9 cellular contexts compared by ENCODE assay signal in the genomic region with DNA sequence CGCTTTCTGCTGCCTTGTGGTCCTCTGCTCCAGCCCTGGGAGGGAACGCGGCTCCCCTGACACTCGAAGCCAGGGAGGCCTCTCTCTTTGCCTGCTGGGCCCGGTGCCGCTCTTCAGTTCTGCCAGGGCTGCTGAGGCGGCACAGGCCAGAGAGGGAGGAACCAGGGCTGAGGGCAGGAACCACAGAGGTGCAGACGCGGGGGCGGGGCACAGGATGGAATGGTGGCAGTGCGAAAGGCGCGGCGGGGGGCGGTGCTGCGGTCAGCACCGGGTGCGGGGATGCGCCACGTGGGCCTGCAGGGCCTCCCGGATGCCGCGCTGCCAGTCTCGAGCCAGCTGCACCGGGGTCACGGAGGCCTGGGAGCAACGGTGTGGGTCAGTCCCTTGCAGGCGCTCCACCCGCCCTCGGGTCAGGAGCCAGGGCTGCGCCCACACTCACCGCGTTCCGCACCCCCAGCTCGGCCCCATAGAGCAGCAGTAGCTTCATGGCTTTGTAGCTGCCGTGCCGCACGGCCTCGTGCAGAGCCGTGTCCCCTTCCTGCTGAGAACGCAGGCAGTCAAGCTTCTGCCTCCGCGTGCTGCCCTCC. TPM values are rescaled to one million over a fixed set of nuclear protein-coding genes. Genes with fewer than 3 reads are reported as not detected.
DNase-seq lines count a peak whose midpoint lies in the region; ATAC-seq, FAIRE-seq and TF ChIP-seq lines count a peak whose summit lies in the region.
"Had no signal": no experiment of that assay in that cellular context is flagged by ENCODE, and none has a peak within 500 bp of the region (broad histone marks: within the 10 kb centered on the region; RNA-seq: fewer than 3 reads in every experiment).

No MANE protein-coding gene starts in this region.

- H2BK15ac ChIP-seq in H1 (ENCODE audit: low read length) = no peak overlapping the region

- no peak for TF ChIP-seq RAD21 in H1 (IDR thresholded peaks at IDR 0.05 in 1 of 2, conservative IDR thresholded peaks at IDR 0.05 in 1 of 2; ENCODE audit: low read depth in 2 of 2, low read length in 2 of 2)

- H3K4me1 ChIP-seq in H1 (replicated peaks in 1 of 4; ENCODE audit: control insufficient read depth in 3 of 4, insufficient read depth in 4 of 4, low read length in 3 of 4) = peaks cover 0 to 3% (median 0%) of the 10 kb centered on the region in 4 experiments; a peak in 1 of 7 replicates

- no peak overlapping the region for H2BK20ac ChIP-seq in H1 (ENCODE audit: low read length)

- peak; percentile 52 for ATAC-seq in HG03025 (IDR thresholded peaks at IDR 0.05; ENCODE audit: low FRiP score, unreplicated experiment)

- POLR2A ChIA-PET in H1 (lab: Charles Lee; ENCODE audit: partially characterized antibody) = interaction anchor here (1.3 to 3.3 kb wide), 7 partner anchors 9 to 117 kb away, joined by 3 to 16 read pairs (median 3); partner anchors contain the start of gene ANKRD39

- no peak overlapping the region; the same call in 1 of the 2 replicates for H3K18ac ChIP-seq in H1 (ENCODE audit: extremely low read depth, low read length)

- no peak overlapping the region for H3K23ac ChIP-seq in H1 (ENCODE audit: insufficient read length)

- CTCF ChIA-PET in H1 (lab: Charles Lee; ENCODE audit: partially characterized antibody) = interaction anchor here (1.1 to 4.9 kb wide), 4 partner anchors 18 to 108 kb away, joined by 3 to 22 read pairs (median 4); partner anchors contain the start of gene ANKRD39

- 94% methylated on average over 26 of the region's 43 CpGs; no CpG with 5 or more reads in 1 of the 2 experiments for WGBS in H1 (ENCODE audit: extremely low coverage in 1 of 2, insufficient coverage in 1 of 2, insufficient read length in 1 of 2, insufficient replicate concordance in 2 of 2, low coverage in 1 of 2, low lambda C conversion rate in 2 of 2, missing lambda C conversion rate in 1 of 2), 2 experiments

- H2AFZ ChIP-seq in H1 (ENCODE audit: low read length) = no peak overlapping the region

- no peak overlapping the region for H3K56ac ChIP-seq in H1 (replicated peaks; ENCODE audit: insufficient read length, low read depth, low read length)

- TF ChIP-seq EP300 in H1 (IDR thresholded peaks at IDR 0.05; ENCODE audit: borderline replicate concordance in 1 of 2, low read depth in 2 of 2, low read length in 2 of 2) = no peak

- TF ChIP-seq POLR2A in H1 (IDR thresholded peaks at IDR 0.05; ENCODE audit: control extremely low read depth in 1 of 2, low read depth in 2 of 2, low read length in 2 of 2) = peak in 1 of 2 experiments; percentile 8; a peak in 1 of 3 replicates

- H4K91ac ChIP-seq in H1 (replicated peaks; ENCODE audit: insufficient read length, low read length) = no peak overlapping the region

- H4K5ac ChIP-seq in H1 (ENCODE audit: insufficient read length, low read depth, low read length) = no peak overlapping the region

- H2BK12ac ChIP-seq in H1 (ENCODE audit: low read depth, low read length) = no peak overlapping the region; the same call in 1 of the 2 replicates

- no peak overlapping the region for H3K27ac ChIP-seq in H1 (ENCODE audit: low read depth, low read length)

- intact Hi-C loops in head of caudate nucleus (cut with DNase I) = no loop called here

- peaks cover 0 to 14% (median 2%) of the 10 kb centered on the region in 4 experiments; a peak in 6 of 8 replicates for H3K36me3 ChIP-seq in H1 (ENCODE audit: control insufficient read depth in 2 of 4, insufficient read depth in 4 of 4, low read length in 3 of 4)

- H2BK120ac ChIP-seq in H1 (replicated peaks; ENCODE audit: low read depth, low read length) = no peak overlapping the region

- H3K4me3 ChIP-seq in H1 (ENCODE audit: extremely low read depth in 1 of 4, insufficient read depth in 2 of 4, low read depth in 3 of 4, low read length in 4 of 4) = no peak overlapping the region

- H3K4me2 ChIP-seq in H1 (ENCODE audit: insufficient read depth in 1 of 2, low read depth in 2 of 2, low read length in 2 of 2) = no peak overlapping the region

- H3K79me1 ChIP-seq in H1 (ENCODE audit: low read depth, low read length) = peaks cover 5% of the 10 kb centered on the region; the same call in 1 of the 2 replicates

- H3K14ac ChIP-seq in H1 (ENCODE audit: insufficient read length) = no peak overlapping the region

- H3K27me3 ChIP-seq in H1 (replicated peaks in 1 of 4; ENCODE audit: control insufficient read depth in 3 of 4, extremely low read depth in 1 of 4, insufficient read depth in 3 of 4, low read length in 3 of 4) = no peaks in the 10 kb centered on the region

- DNase-seq in EH (ENCODE audit: low read depth) (peak; percentile 47), H1 (ENCODE audit: low read depth in 1 of 2, low spot score in 2 of 2) (peak in 1 of 2 experiments; percentile 64), GM10266 (ENCODE audit: extremely low spot score) (no peak), NCI-H1092 (lab: John Stamatoyannopoulos, UW) (no peak), head of caudate nucleus (no peak)
- DNase-seq in activated CD4-positive, alpha-beta T cell treated with anti-CD3 and anti-CD28 coated beads for 4 hours = peak; percentile 76 to 83
- peak; percentile 78 for DNase-seq in stimulated activated CD4-positive, alpha-beta T cell treated with anti-CD3 and anti-CD28 coated beads, Interleukin-4, amount 100 ng/mL, for 24 hours

- H3K4ac ChIP-seq in H1 (replicated peaks; ENCODE audit: insufficient read length, low read depth, low read length) = no peak overlapping the region

- no peak for TF ChIP-seq CTCF in H1 (IDR thresholded peaks at IDR 0.05; ENCODE audit: control extremely low read depth in 1 of 3, insufficient read depth in 1 of 3, low read depth in 1 of 3, low read length in 3 of 3)
- no peak for TF ChIP-seq CTCF in GM10266 (IDR thresholded peaks at IDR 0.05; ENCODE audit: control insufficient read depth, insufficient read depth, low read depth, missing control alignments)

- H4K20me1 ChIP-seq in H1 (replicated peaks in 1 of 2; ENCODE audit: control insufficient read depth in 1 of 2, insufficient read depth in 2 of 2, low read length in 2 of 2) = peaks cover 3 to 6% of the 10 kb centered on the region in 2 experiments

- H3K79me2 ChIP-seq in H1 (ENCODE audit: control insufficient read depth in 1 of 2, insufficient read depth in 2 of 2, low read length in 2 of 2) = no peaks in the 10 kb centered on the region

- no peaks in the 10 kb centered on the region for H3K23me2 ChIP-seq in H1 (ENCODE audit: low read depth, low read length)

- peak overlapping the region; percentile 39; the same call in 1 of the 2 replicates for H2BK5ac ChIP-seq in H1 (ENCODE audit: low read depth, low read length)

- no peaks in the 10 kb centered on the region for H3K9me3 ChIP-seq in H1 (ENCODE audit: insufficient read depth in 2 of 2, low read depth in 1 of 2, low read length in 1 of 2)

- FAIRE-seq in H1 (lab: Jason Lieb, UNC) = no peak
- FAIRE-seq: bronchial epithelial cell had no signal

- 0 out of 2 replicates have a peak overlapping the region, but pooled peaks have one; percentile 18 for H4K8ac ChIP-seq in H1 (ENCODE audit: extremely low read depth, insufficient read depth, low read length)

- H3K9ac ChIP-seq in H1 (replicated peaks in 1 of 4; ENCODE audit: extremely low read depth in 1 of 4, low read depth in 3 of 4, low read length in 3 of 4) = no peak overlapping the region

- 0 out of 2 replicates have a peak overlapping the region, but pooled peaks have one; percentile 13 for H2AK5ac ChIP-seq in H1 (ENCODE audit: low read depth, low read length)

TF ChIP-seq in H1, 55 proteins besides CTCF, POLR2A, EP300 and RAD21 (continues in another document):
- no peak for TF ChIP-seq KDM1A (IDR thresholded peaks at IDR 0.05; ENCODE audit: borderline replicate concordance, low read length)

RNA-seq across cellular contexts. Expression of gene ANKRD23, which starts 4.4 kb away (rescaled TPM):
- total RNA-seq in H1 (2021; fragmentation: NEBNext Ultra II Directional; extraction: Animal tissue kit (Norgen Biotek cat#: 25700)) = 2.9 and 3.5 TPM in 2 replicates
- 3.4 and 4.8 TPM in 2 replicates for polyA plus RNA-seq in H1 (2011; rRNA removed)
- 3.9 TPM for polyA plus RNA-seq in H1 (2011; cell fraction: cytosol; rRNA removed)
- 29.4 TPM for polyA plus RNA-seq in H1 (2011; cell fraction: nucleus; rRNA removed)
- polyA plus RNA-seq in H1 (2012, experiment 1 of 2) = 2.3 to 5.8 TPM (median 3.8 TPM) in 4 replicates
- polyA plus RNA-seq in H1 (2012, experiment 2 of 2) = 2.0 TPM
- 2.5 TPM for polyA plus RNA-seq in H1 (2013, experiment 1 of 2)
- polyA plus RNA-seq in H1 (2013, experiment 2 of 2) = 2.4 TPM
- 2.6 and 3.1 TPM in 2 replicates for polyA minus RNA-seq in H1 (2011; rRNA and poly(A)+ RNA removed)
- polyA minus RNA-seq in H1 (2011; cell fraction: cytosol; rRNA and poly(A)+ RNA removed) = 2.9 TPM
- polyA minus RNA-seq in H1 (2011; cell fraction: nucleus; rRNA and poly(A)+ RNA removed) = 3.9 TPM

RNA-seq across cellular contexts. Expression of gene ANKRD39, which starts 18.4 kb away (rescaled TPM):
- total RNA-seq in H1 (2021; fragmentation: NEBNext Ultra II Directional; extraction: Animal tissue kit (Norgen Biotek cat#: 25700)) = 18.5 and 19.7 TPM in 2 replicates
- polyA plus RNA-seq in H1 (2011; rRNA removed) = 21.3 and 22.9 TPM in 2 replicates
- polyA plus RNA-seq in H1 (2011; cell fraction: cytosol; rRNA removed) = 18.1 TPM
- polyA plus RNA-seq in H1 (2011; cell fraction: nucleus; rRNA removed) = 36.1 TPM
- 15.8 to 18.8 TPM (median 16.9 TPM) in 4 replicates for polyA plus RNA-seq in H1 (2012, experiment 1 of 2)
- 21.7 TPM for polyA plus RNA-seq in H1 (2012, experiment 2 of 2)
- polyA plus RNA-seq in H1 (2013, experiment 1 of 2) = 18.2 TPM
- polyA plus RNA-seq in H1 (2013, experiment 2 of 2) = 18.1 TPM
- polyA minus RNA-seq in H1 (2011; rRNA and poly(A)+ RNA removed) = 6.8 and 7.2 TPM in 2 replicates
- polyA minus RNA-seq in H1 (2011; cell fraction: cytosol; rRNA and poly(A)+ RNA removed) = 5.2 TPM
- polyA minus RNA-seq in H1 (2011; cell fraction: nucleus; rRNA and poly(A)+ RNA removed) = 10.3 TPM

RNA-seq across cellular contexts. Expression of gene CNNM3, which starts 23.3 kb away (rescaled TPM):
- 29.2 and 29.9 TPM in 2 replicates for total RNA-seq in H1 (2021; fragmentation: NEBNext Ultra II Directional; extraction: Animal tissue kit (Norgen Biotek cat#: 25700))
- 29.1 and 39.0 TPM in 2 replicates for polyA plus RNA-seq in H1 (2011; rRNA removed)
- 19.0 TPM for polyA plus RNA-seq in H1 (2011; cell fraction: cytosol; rRNA removed)
- polyA plus RNA-seq in H1 (2011; cell fraction: nucleus; rRNA removed) = 60.7 TPM
- polyA plus RNA-seq in H1 (2012, experiment 1 of 2) = 16.3 to 26.5 TPM (median 21.7 TPM) in 4 replicates
- polyA plus RNA-seq in H1 (2012, experiment 2 of 2) = 16.7 TPM
- 30.0 TPM for polyA plus RNA-seq in H1 (2013, experiment 1 of 2)
- polyA plus RNA-seq in H1 (2013, experiment 2 of 2) = 28.7 TPM
- 39.0 and 41.6 TPM in 2 replicates for polyA minus RNA-seq in H1 (2011; rRNA and poly(A)+ RNA removed)
- polyA minus RNA-seq in H1 (2011; cell fraction: cytosol; rRNA and poly(A)+ RNA removed) = 27.4 TPM
- 42.5 TPM for polyA minus RNA-seq in H1 (2011; cell fraction: nucleus; rRNA and poly(A)+ RNA removed)

RNA-seq across cellular contexts. Expression of gene SEMA4C, which starts 30.5 kb away (rescaled TPM):
- total RNA-seq in H1 (2021; fragmentation: NEBNext Ultra II Directional; extraction: Animal tissue kit (Norgen Biotek cat#: 25700)) = 67.3 and 74.3 TPM in 2 replicates
- polyA plus RNA-seq in H1 (2011; rRNA removed) = 47.5 and 71.4 TPM in 2 replicates
- polyA plus RNA-seq in H1 (2011; cell fraction: cytosol; rRNA removed) = 58.9 TPM
- polyA plus RNA-seq in H1 (2011; cell fraction: nucleus; rRNA removed) = 141 TPM
- 45.7 to 74.3 TPM (median 68.2 TPM) in 4 replicates for polyA plus RNA-seq in H1 (2012, experiment 1 of 2)
- polyA plus RNA-seq in H1 (2012, experiment 2 of 2) = 49.5 TPM
- 61.0 TPM for polyA plus RNA-seq in H1 (2013, experiment 1 of 2)
- polyA plus RNA-seq in H1 (2013, experiment 2 of 2) = 59.0 TPM
- polyA minus RNA-seq in H1 (2011; rRNA and poly(A)+ RNA removed) = 86.3 and 87.9 TPM in 2 replicates
- polyA minus RNA-seq in H1 (2011; cell fraction: cytosol; rRNA and poly(A)+ RNA removed) = 47.3 TPM
- polyA minus RNA-seq in H1 (2011; cell fraction: nucleus; rRNA and poly(A)+ RNA removed) = 43.7 TPM

Comparison
In these comparisons a context has a peak if more than half of its experiments do, and no peak if none do; other contexts are left out.
1. DNase-seq: peak in EH (single experiment), activated CD4-positive, alpha-beta T cell treated with anti-CD3 and anti-CD28 coated beads for 4 hours (2 of 2) and stimulated activated CD4-positive, alpha-beta T cell treated with anti-CD3 and anti-CD28 coated beads, Interleukin-4, amount 100 ng/mL, for 24 hours (single experiment); none in GM10266 (single experiment), NCI-H1092 (single experiment) and head of caudate nucleus (0 of 42).